ENCODE assay signal across 8 cellular contexts in genomic region chr17:42832934-42833770, GRCh38. TPM values are rescaled to one million over a fixed set of nuclear protein-coding genes. Genes with fewer than 3 reads are reported as not detected.
DNase-seq lines count a peak whose midpoint lies in the region; TF ChIP-seq lines count a peak whose summit lies in the region.

Gene PSME3 (plus strand): TSS chr17:42833397. CDS start chr17:42833632, 235 bp downstream.

- H3K9ac ChIP-seq in GM23248: peak within 1 kb of the TSS; percentile 97

- peak; percentile 87 for DNase-seq in EH (ENCODE audit: low read depth)
- DNase-seq in GM23248: peak; percentile 97
- DNase-seq in LHCN-M2 (ENCODE audit: low read depth): peak; percentile 88
- DNase-seq in RWPE1 (ENCODE audit: low spot score): peak; percentile 90
- peak; percentile 83 for DNase-seq in activated T-helper 9 cell treated with anti-CD3 and anti-CD28 coated beads, Interleukin-2, amount 50 U/mL, for 16 hours (ENCODE audit: low read depth)
- peak; percentile 85 for DNase-seq in fibroblast of pulmonary artery (ENCODE audit: low read depth)

- CTCF ChIA-PET in RWPE1 (lab: Yijun Ruan, JAX): no interaction called here

- WGBS in GM23248 (ENCODE audit: low coverage in 1 of 2, low lambda C conversion rate in 2 of 2, missing lambda C conversion rate in 2 of 2), 2 experiments: 1% methylated on average over 59 to 67 of the region's 71 CpGs

- POLR2A ChIA-PET in RWPE1 (lab: Yijun Ruan, JAX; ENCODE audit: low non-redundant PET): interaction anchor here (0.6 to 1.4 kb wide), 2 partner anchors 156 to 165 kb away, joined by 3 to 4 read pairs; partner anchors contain the start of genes PLEKHH3 and RPL27

- no peaks in the 10 kb centered on the region for H4K20me1 ChIP-seq in GM23248 (ENCODE audit: insufficient read depth)

- H3K9me3 Mint-ChIP-seq in nephron: no peaks in the 10 kb centered on the region
- H3K9me3 Mint-ChIP-seq in stimulated activated naive CD8-positive, alpha-beta T cell treated with anti-CD3 and anti-CD28 coated beads, Interleukin-15, Interleukin-2, amounts not matched to agents 100 ng/mL and 50 ng/mL, for 24 hours: no peaks in the 10 kb centered on the region

- H3K79me2 ChIP-seq in GM23248 (ENCODE audit: insufficient read depth): peaks cover 59% of the 10 kb centered on the region

- peaks cover 24% of the 10 kb centered on the region for H3K36me3 Mint-ChIP-seq in nephron (ENCODE audit: low read depth)
- peaks cover 30% of the 10 kb centered on the region for H3K36me3 Mint-ChIP-seq in stimulated activated naive CD8-positive, alpha-beta T cell treated with anti-CD3 and anti-CD28 coated beads, Interleukin-15, Interleukin-2, amounts not matched to agents 100 ng/mL and 50 ng/mL, for 24 hours (ENCODE audit: low read depth)

- no peaks in the 10 kb centered on the region for H3K9me3 ChIP-seq in GM23248 (ENCODE audit: low read depth)

- no peaks in the 10 kb centered on the region for H3K27me3 ChIP-seq in GM23248 (replicated peaks; ENCODE audit: insufficient read depth)

- in situ Hi-C loops in GM23248 (cut with MboI): no loop called here

- peaks cover 20% of the 10 kb centered on the region for H3K4me1 Mint-ChIP-seq in nephron
- peaks cover 34% of the 10 kb centered on the region for H3K4me1 Mint-ChIP-seq in stimulated activated naive CD8-positive, alpha-beta T cell treated with anti-CD3 and anti-CD28 coated beads, Interleukin-15, Interleukin-2, amounts not matched to agents 100 ng/mL and 50 ng/mL, for 24 hours (ENCODE audit: low read depth)

- peak within 1 kb of the TSS; percentile 94 for H3K4me3 ChIP-seq in GM23248
- H3K4me3 ChIP-seq in fibroblast of pulmonary artery (replicated peaks; ENCODE audit: low read depth, low read length): peak within 1 kb of the TSS; percentile 99

- no peaks in the 10 kb centered on the region for H3K27me3 Mint-ChIP-seq in nephron (ENCODE audit: low read depth)
- H3K27me3 Mint-ChIP-seq in stimulated activated naive CD8-positive, alpha-beta T cell treated with anti-CD3 and anti-CD28 coated beads, Interleukin-15, Interleukin-2, amounts not matched to agents 100 ng/mL and 50 ng/mL, for 24 hours: no peaks in the 10 kb centered on the region

- H3K4me1 ChIP-seq in GM23248 (ENCODE audit: insufficient read depth): peaks cover 17% of the 10 kb centered on the region

- H3K27ac Mint-ChIP-seq in nephron: peak within 1 kb of the TSS; percentile 89 to 98 (median 94)
- H3K27ac Mint-ChIP-seq in stimulated activated naive CD8-positive, alpha-beta T cell treated with anti-CD3 and anti-CD28 coated beads, Interleukin-15, Interleukin-2, amounts not matched to agents 100 ng/mL and 50 ng/mL, for 24 hours: peak within 1 kb of the TSS; percentile 99

- TF ChIP-seq CTCF in RWPE1 (conservative IDR thresholded peaks at IDR 0.05; ENCODE audit: low read depth) (no peak), fibroblast of pulmonary artery (IDR thresholded peaks at IDR 0.05; ENCODE audit: low read length, missing control alignments) (no peak), nephron (IDR thresholded peaks at IDR 0.05; ENCODE audit: unreplicated experiment in 3 of 3) (no peak)

- no peaks in the 10 kb centered on the region for H3F3A ChIP-seq in GM23248 (ENCODE audit: insufficient read depth)

- peak within 1 kb of the TSS; percentile 79 for H3K27ac ChIP-seq in GM23248
- H3K27ac ChIP-seq in RWPE1: peak within 1 kb of the TSS; percentile 80

- peak within 1 kb of the TSS; percentile 94 to 97 (median 97) for H3K4me3 Mint-ChIP-seq in nephron
- H3K4me3 Mint-ChIP-seq in stimulated activated naive CD8-positive, alpha-beta T cell treated with anti-CD3 and anti-CD28 coated beads, Interleukin-15, Interleukin-2, amounts not matched to agents 100 ng/mL and 50 ng/mL, for 24 hours: peak within 1 kb of the TSS; percentile 97

- H2AFZ ChIP-seq in GM23248: peak within 1 kb of the TSS; percentile 98

- H3K4me2 ChIP-seq in GM23248 (ENCODE audit: unreplicated experiment): peak within 1 kb of the TSS; percentile 99

- H3K36me3 ChIP-seq in GM23248 (ENCODE audit: low read depth): peaks cover 6% of the 10 kb centered on the region

- H3K9me2 ChIP-seq in GM23248 (ENCODE audit: insufficient read depth): no peaks in the 10 kb centered on the region

RNA-seq across cellular contexts. Expression of gene PSME3, which starts in this region (rescaled TPM):
- total RNA-seq in GM23248 (2014; rRNA removed; shearing (Covaris generic)): 88.1 and 104 TPM in 2 replicates
- polyA plus RNA-seq in GM23248 (2016; fragmentation: Nextera tagmentation; extraction: Ambion mirVana): 170 and 176 TPM in 2 replicates
- 160 and 172 TPM in 2 replicates for total RNA-seq in LHCN-M2 (2014; rRNA removed)
- 105 TPM for polyA plus RNA-seq in LHCN-M2 (2012)

Comparison
In these comparisons a context has a peak if more than half of its experiments do, and no peak if none do; other contexts are left out.
1. Peak in every context shown above with its lines: DNase-seq, H3K4me3 ChIP-seq and H3K27ac ChIP-seq.